16 cellular contexts compared by ENCODE assay signal in genomic region chr10:70885931-70886903, GRCh38. TPM values are rescaled to one million over a fixed set of nuclear protein-coding genes. Genes with fewer than 3 reads are reported as not detected.
DNase-seq lines count a peak whose midpoint lies in the region; ATAC-seq and TF ChIP-seq lines count a peak whose summit lies in the region.
"Had no signal": no experiment of that assay in that cellular context is flagged by ENCODE, and none has a peak within 500 bp of the region (broad histone marks: within the 10 kb centered on the region; RNA-seq: fewer than 3 reads in every experiment).

No MANE protein-coding gene starts in this region.

- no peaks in the 10 kb centered on the region for H3K9me3 ChIP-seq in stomach smooth muscle (ENCODE audit: control insufficient read depth in 2 of 2, low read length in 2 of 2)
- H3K9me3 ChIP-seq: lower lobe of right lung had no signal

- no peak for TF ChIP-seq CTCF in dorsolateral prefrontal cortex (IDR thresholded peaks at IDR 0.05 in 54 of 56, conservative IDR thresholded peaks at IDR 0.05 in 2 of 56; ENCODE audit: low read depth in 1 of 56, partially characterized antibody in 56 of 56)

- peak; percentile 40 for DNase-seq in activated CD8-positive, alpha-beta memory T cell treated with anti-CD3 and anti-CD28 coated beads, Interleukin-2, amount 10 ng/mL, durations not matched to agents 7 days and 5 days
- DNase-seq in activated CD8-positive, alpha-beta memory T cell treated with anti-CD3 and anti-CD28 coated beads, Interleukin-2, amount 50 U/mL, for 4 hours = no peak
- no peak for DNase-seq in activated T-helper 1 cell treated with anti-CD3 and anti-CD28 coated beads, Interleukin-12 subunit alpha, Interleukin-12 subunit beta, Interleukin-2, Interleukin-4 antibody, amounts not matched to agents 30 ng/mL and 10 ng/mL and 1 ng/mL, durations not matched to agents 14 hours and 24 hours and 36 hours (ENCODE audit: low spot score)
- no peak for DNase-seq in immature natural killer cell
- no peak for DNase-seq in SKM-1 (lab: John Stamatoyannopoulos, UW; ENCODE audit: unreplicated experiment)
- no peak for DNase-seq in dorsolateral prefrontal cortex
- DNase-seq in HCEC 1CT = no peak
- DNase-seq: activated naive CD4-positive, alpha-beta T cell; cerebellar nuclear complex; DMS153; lower lobe of right lung; NCI-H1048; OCI-M1; SW 1271 had no signal

- no peak for ATAC-seq in activated CD8-positive, alpha-beta memory T cell treated with anti-CD3 and anti-CD28 coated beads, Interleukin-2, amount 10 ng/mL, durations not matched to agents 7 days and 5 days
- ATAC-seq: esophagus mucosa had no signal

- peaks cover 10% of the 10 kb centered on the region for H3K36me3 Mint-ChIP-seq in activated CD8-positive, alpha-beta memory T cell treated with anti-CD3 and anti-CD28 coated beads, Interleukin-2, amount 10 ng/mL, durations not matched to agents 7 days and 5 days
- H3K36me3 Mint-ChIP-seq in activated T-helper 1 cell treated with anti-CD3 and anti-CD28 coated beads, Interleukin-12 subunit alpha, Interleukin-12 subunit beta, Interleukin-2, Interleukin-4 antibody, amounts not matched to agents 30 ng/mL and 10 ng/mL and 1 ng/mL, durations not matched to agents 14 hours and 24 hours and 36 hours (ENCODE audit: low read depth) = peaks cover 11% of the 10 kb centered on the region
- H3K36me3 Mint-ChIP-seq in immature natural killer cell = peaks cover 4 to 18% (median 18%) of the 10 kb centered on the region in 3 donors

- no peak overlapping the region for H3K9ac ChIP-seq in stomach smooth muscle (ENCODE audit: low read length in 2 of 2)

- peak overlapping the region; percentile 5 for H3K27ac Mint-ChIP-seq in activated CD8-positive, alpha-beta memory T cell treated with anti-CD3 and anti-CD28 coated beads, Interleukin-2, amount 10 ng/mL, durations not matched to agents 7 days and 5 days
- H3K27ac Mint-ChIP-seq in activated T-helper 1 cell treated with anti-CD3 and anti-CD28 coated beads, Interleukin-12 subunit alpha, Interleukin-12 subunit beta, Interleukin-2, Interleukin-4 antibody, amounts not matched to agents 30 ng/mL and 10 ng/mL and 1 ng/mL, durations not matched to agents 14 hours and 24 hours and 36 hours = peak overlapping the region; percentile 34
- peak overlapping the region in 5 of 6 donors; percentile 46 to 84 (median 68) for H3K27ac Mint-ChIP-seq in immature natural killer cell

- CTCF ChIA-PET in activated CD8-positive, alpha-beta memory T cell treated with anti-CD3 and anti-CD28 coated beads, Interleukin-2, amount 10 ng/mL, durations not matched to agents 7 days and 5 days (lab: Charles Lee) = interaction anchor here (2.0 kb wide), 1 partner anchor 70 kb away, joined by 5 read pairs; the partner anchor contains the start of gene SGPL1

- H3K4me3 ChIP-seq in stomach smooth muscle (ENCODE audit: low read length in 2 of 2) (no peak overlapping the region), dorsolateral prefrontal cortex (no peak overlapping the region)

- no peaks in the 10 kb centered on the region for H3K27me3 Mint-ChIP-seq in activated CD8-positive, alpha-beta memory T cell treated with anti-CD3 and anti-CD28 coated beads, Interleukin-2, amount 10 ng/mL, durations not matched to agents 7 days and 5 days
- no peaks in the 10 kb centered on the region for H3K27me3 Mint-ChIP-seq in activated T-helper 1 cell treated with anti-CD3 and anti-CD28 coated beads, Interleukin-12 subunit alpha, Interleukin-12 subunit beta, Interleukin-2, Interleukin-4 antibody, amounts not matched to agents 30 ng/mL and 10 ng/mL and 1 ng/mL, durations not matched to agents 14 hours and 24 hours and 36 hours (ENCODE audit: insufficient read depth)
- H3K27me3 Mint-ChIP-seq in immature natural killer cell (ENCODE audit: low read depth in 3 of 3) = peaks cover 0 to 3% (median 0%) of the 10 kb centered on the region in 3 donors

- H3K4me3 Mint-ChIP-seq in activated CD8-positive, alpha-beta memory T cell treated with anti-CD3 and anti-CD28 coated beads, Interleukin-2, amount 10 ng/mL, durations not matched to agents 7 days and 5 days = peak overlapping the region; percentile 76
- peak overlapping the region; percentile 49 for H3K4me3 Mint-ChIP-seq in activated T-helper 1 cell treated with anti-CD3 and anti-CD28 coated beads, Interleukin-12 subunit alpha, Interleukin-12 subunit beta, Interleukin-2, Interleukin-4 antibody, amounts not matched to agents 30 ng/mL and 10 ng/mL and 1 ng/mL, durations not matched to agents 14 hours and 24 hours and 36 hours
- peak overlapping the region in 4 of 5 donors; percentile 19 to 88 (median 74) for H3K4me3 Mint-ChIP-seq in immature natural killer cell

- H3K9me3 Mint-ChIP-seq in activated CD8-positive, alpha-beta memory T cell treated with anti-CD3 and anti-CD28 coated beads, Interleukin-2, amount 10 ng/mL, durations not matched to agents 7 days and 5 days (ENCODE audit: low read depth) = no peaks in the 10 kb centered on the region
- H3K9me3 Mint-ChIP-seq in activated T-helper 1 cell treated with anti-CD3 and anti-CD28 coated beads, Interleukin-12 subunit alpha, Interleukin-12 subunit beta, Interleukin-2, Interleukin-4 antibody, amounts not matched to agents 30 ng/mL and 10 ng/mL and 1 ng/mL, durations not matched to agents 14 hours and 24 hours and 36 hours = no peaks in the 10 kb centered on the region
- no peaks in the 10 kb centered on the region for H3K9me3 Mint-ChIP-seq in immature natural killer cell

- H3K27me3 ChIP-seq in stomach smooth muscle (ENCODE audit: control insufficient read depth in 1 of 2, insufficient read depth in 2 of 2, low read length in 2 of 2) (no peaks in the 10 kb centered on the region), dorsolateral prefrontal cortex (no peaks in the 10 kb centered on the region)

- H3K4me1 Mint-ChIP-seq in activated CD8-positive, alpha-beta memory T cell treated with anti-CD3 and anti-CD28 coated beads, Interleukin-2, amount 10 ng/mL, durations not matched to agents 7 days and 5 days = peaks cover 19% of the 10 kb centered on the region
- peaks cover 10% of the 10 kb centered on the region for H3K4me1 Mint-ChIP-seq in activated T-helper 1 cell treated with anti-CD3 and anti-CD28 coated beads, Interleukin-12 subunit alpha, Interleukin-12 subunit beta, Interleukin-2, Interleukin-4 antibody, amounts not matched to agents 30 ng/mL and 10 ng/mL and 1 ng/mL, durations not matched to agents 14 hours and 24 hours and 36 hours (ENCODE audit: low read depth)
- H3K4me1 Mint-ChIP-seq in immature natural killer cell = peaks cover 11% of the 10 kb centered on the region in 2 donors

- H3K4me1 ChIP-seq in stomach smooth muscle (ENCODE audit: control insufficient read depth, insufficient read depth, low read length) = peaks cover 31% of the 10 kb centered on the region

- H3K27ac ChIP-seq in stomach smooth muscle (ENCODE audit: low read length) = peak overlapping the region; percentile 90
- H3K27ac ChIP-seq in dorsolateral prefrontal cortex = peak overlapping the region in 18 of 59 donors; percentile 4 to 98 (median 90)

- peaks cover 18 to 27% of the 10 kb centered on the region in 2 donors for H3K36me3 ChIP-seq in stomach smooth muscle (ENCODE audit: control insufficient read depth in 2 of 2, insufficient read depth in 2 of 2, low read length in 2 of 2)

- intact Hi-C loops in activated T-helper 1 cell treated with anti-CD3 and anti-CD28 coated beads, Interleukin-12 subunit alpha, Interleukin-12 subunit beta, Interleukin-2, Interleukin-4 antibody, amounts not matched to agents 30 ng/mL and 10 ng/mL and 1 ng/mL, durations not matched to agents 14 hours and 24 hours and 36 hours (cut with micrococcal nuclease) = loop anchor here (10.0 kb wide), 1 partner anchor 481 kb away; the partner anchor contains the start of gene EIF4EBP2
- intact Hi-C loops in dorsolateral prefrontal cortex (cut with DNase I) = loop anchor here (10.0 kb wide), 3 partner anchors 211 to 481 kb away; partner anchors contain the start of genes ADAMTS14 (in 1 of the 2) and EIF4EBP2 (in 1 of the 2)

RNA-seq across cellular contexts. Expression of gene PCBD1, which starts 2.1 kb away (rescaled TPM):
- total RNA-seq in activated CD8-positive, alpha-beta memory T cell treated with anti-CD3 and anti-CD28 coated beads, Interleukin-2, amount 10 ng/mL, durations not matched to agents 7 days and 5 days = 10 to 100 TPM; 37.1 to 38.4 TPM
- total RNA-seq in activated T-helper 1 cell treated with anti-CD3 and anti-CD28 coated beads, Interleukin-12 subunit alpha, Interleukin-12 subunit beta, Interleukin-2, Interleukin-4 antibody, amounts not matched to agents 30 ng/mL and 10 ng/mL and 1 ng/mL, durations not matched to agents 14 hours and 24 hours and 36 hours = 49.3 and 49.5 TPM in 2 replicates
- 10 to 100 TPM; 24.0 to 35.2 (median 25.4) TPM for polyA plus RNA-seq in immature natural killer cell
- total RNA-seq in dorsolateral prefrontal cortex = 100 to 1,000 TPM in 2 of 120 experiments, 10 to 100 TPM in 118; 24.9 to 108 (median 47.5) TPM

Comparison
In these comparisons a context has a peak if more than half of its experiments do, and no peak if none do; other contexts are left out.
1. H3K27ac Mint-ChIP-seq: peak in every context shown above with its lines; median percentile 68 in immature natural killer cell; 34 in activated T-helper 1 cell treated with anti-CD3 and anti-CD28 coated beads, Interleukin-12 subunit alpha, Interleukin-12 subunit beta, Interleukin-2, Interleukin-4 antibody, amounts not matched to agents 30 ng/mL and 10 ng/mL and 1 ng/mL, durations not matched to agents 14 hours and 24 hours and 36 hours; 5 in activated CD8-positive, alpha-beta memory T cell treated with anti-CD3 and anti-CD28 coated beads, Interleukin-2, amount 10 ng/mL, durations not matched to agents 7 days and 5 days.